Comparison of ENCODE assay signal across 17 cellular contexts in genomic region chr13:76503756-76504155, GRCh38.
"Had no signal": no experiment of that assay in that cellular context is flagged by ENCODE, and none has a peak within 500 bp of the region (broad histone marks: within the 10 kb centered on the region; RNA-seq: fewer than 3 reads in every experiment).

No MANE protein-coding gene starts in this region.

- H3K36me3 ChIP-seq: brain microvascular endothelial cell, neural progenitor cell, pancreas had no signal

- H3K4me3 ChIP-seq: neural progenitor cell, pancreas, testis had no signal

- H3K9ac ChIP-seq: neural progenitor cell had no signal

- H3K4me2 ChIP-seq: neural progenitor cell had no signal

- H3K27ac ChIP-seq: brain microvascular endothelial cell, neural progenitor cell, pancreas, testis had no signal

- ATAC-seq: activated CD8-positive, alpha-beta memory T cell treated with anti-CD3 and anti-CD28 coated beads, Interleukin-2, amount 10 ng/mL, durations not matched to agents 7 days and 5 days; pancreas; stimulated activated naive CD8-positive, alpha-beta T cell treated with anti-CD3 and anti-CD28 coated beads, Interleukin-15, amount 100 ng/mL, for 72 hours had no signal

- H2AFZ ChIP-seq: neural progenitor cell had no signal

- H3K9me3 ChIP-seq: pancreas, testis had no signal

- H3K4me1 ChIP-seq: pancreas had no signal

- DNase-seq: activated CD4-positive, alpha-beta T cell treated with anti-CD3 and anti-CD28 coated beads for 1 hour; activated CD4-positive, alpha-beta T cell treated with anti-CD3 and anti-CD28 coated beads, Interleukin-2, amount 50 U/mL, for 48 hours; activated CD8-positive, alpha-beta memory T cell treated with anti-CD3 and anti-CD28 coated beads, Interleukin-2, amount 10 ng/mL, durations not matched to agents 7 days and 5 days; activated effector memory CD4-positive, alpha-beta T cell treated with anti-CD3 and anti-CD28 coated beads, Interleukin-2, amount 50 U/mL, for 16 hours; activated naive CD8-positive, alpha-beta T cell treated with anti-CD3 and anti-CD28 coated beads for 36 hours; activated T-cell treated with anti-CD3 and anti-CD28 coated beads, Interleukin-2, amount 50 U/mL, for 24 hours; brain microvascular endothelial cell; dermis blood vessel endothelial cell; erythroblast; hippocampal formation; kidney glomerular epithelial cell; pancreas; stimulated activated CD4-positive, alpha-beta T cell treated with anti-CD3 and anti-CD28 coated beads, Interleukin-15, amount 100 ng/mL, for 24 hours; stimulated activated CD4-positive, alpha-beta T cell treated with anti-CD3 and anti-CD28 coated beads, Interleukin-4, amount 100 ng/mL, for 4 hours; stimulated activated naive CD8-positive, alpha-beta T cell treated with anti-CD3 and anti-CD28 coated beads, Interleukin-15, amount 100 ng/mL, for 72 hours; testis had no signal

- H3K27me3 ChIP-seq: brain microvascular endothelial cell, neural progenitor cell, pancreas, testis had no signal
